ENCODE assay signal across 8 cellular contexts in the genomic region with DNA sequence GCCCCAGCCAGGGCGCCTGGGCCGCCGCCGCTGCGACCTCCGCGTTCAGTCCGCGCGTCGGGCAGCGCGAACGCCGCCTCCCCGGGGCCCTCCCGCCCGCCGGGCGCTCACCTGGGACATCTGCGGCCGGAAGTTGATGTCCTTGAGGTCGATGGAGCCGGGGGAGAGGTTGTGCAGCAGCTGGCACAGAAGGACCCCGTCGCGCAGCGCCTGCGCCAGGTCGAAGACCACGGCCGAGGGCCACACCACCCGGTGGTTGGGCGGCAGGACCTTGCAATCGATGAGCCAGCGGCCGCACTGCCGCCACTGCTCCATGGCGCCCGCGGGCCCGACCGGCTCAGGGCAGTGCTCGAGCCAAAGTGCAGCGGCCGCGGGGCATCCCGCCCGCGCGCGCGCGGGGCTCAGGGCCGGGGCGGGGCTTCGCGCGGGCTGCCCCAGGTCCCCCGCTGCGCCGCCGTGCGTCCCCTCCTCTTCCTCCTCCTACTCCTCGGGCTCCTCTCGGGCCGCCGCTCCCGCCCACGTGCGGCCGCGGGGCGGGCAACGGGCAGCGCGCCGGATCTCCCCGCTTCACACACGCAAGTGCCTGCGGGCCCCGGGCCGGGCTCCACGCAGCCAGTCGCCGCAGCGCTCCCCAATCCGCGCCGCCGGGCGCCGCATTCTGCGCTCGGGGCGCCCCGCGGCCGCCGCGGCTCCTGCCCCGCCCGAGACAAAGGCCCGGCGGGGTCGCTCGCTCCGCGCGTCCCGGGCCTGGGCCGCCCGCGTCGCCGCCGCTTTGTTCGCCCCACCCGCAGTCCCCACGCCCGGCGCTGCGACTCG. TPM values are rescaled to one million over a fixed set of nuclear protein-coding genes. Genes with fewer than 3 reads are reported as not detected.
DNase-seq lines count a peak whose midpoint lies in the region; ATAC-seq and TF ChIP-seq lines count a peak whose summit lies in the region.

A gene with protein sequence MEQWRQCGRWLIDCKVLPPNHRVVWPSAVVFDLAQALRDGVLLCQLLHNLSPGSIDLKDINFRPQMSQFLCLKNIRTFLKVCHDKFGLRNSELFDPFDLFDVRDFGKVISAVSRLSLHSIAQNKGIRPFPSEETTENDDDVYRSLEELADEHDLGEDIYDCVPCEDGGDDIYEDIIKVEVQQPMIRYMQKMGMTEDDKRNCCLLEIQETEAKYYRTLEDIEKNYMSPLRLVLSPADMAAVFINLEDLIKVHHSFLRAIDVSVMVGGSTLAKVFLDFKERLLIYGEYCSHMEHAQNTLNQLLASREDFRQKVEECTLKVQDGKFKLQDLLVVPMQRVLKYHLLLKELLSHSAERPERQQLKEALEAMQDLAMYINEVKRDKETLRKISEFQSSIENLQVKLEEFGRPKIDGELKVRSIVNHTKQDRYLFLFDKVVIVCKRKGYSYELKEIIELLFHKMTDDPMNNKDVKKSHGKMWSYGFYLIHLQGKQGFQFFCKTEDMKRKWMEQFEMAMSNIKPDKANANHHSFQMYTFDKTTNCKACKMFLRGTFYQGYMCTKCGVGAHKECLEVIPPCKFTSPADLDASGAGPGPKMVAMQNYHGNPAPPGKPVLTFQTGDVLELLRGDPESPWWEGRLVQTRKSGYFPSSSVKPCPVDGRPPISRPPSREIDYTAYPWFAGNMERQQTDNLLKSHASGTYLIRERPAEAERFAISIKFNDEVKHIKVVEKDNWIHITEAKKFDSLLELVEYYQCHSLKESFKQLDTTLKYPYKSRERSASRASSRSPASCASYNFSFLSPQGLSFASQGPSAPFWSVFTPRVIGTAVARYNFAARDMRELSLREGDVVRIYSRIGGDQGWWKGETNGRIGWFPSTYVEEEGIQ (minus strand): TSS at position 361 of the 816 bp plus-strand sequence. CDS start 46 bp downstream, at position 315.

- H3K4me1 Mint-ChIP-seq in activated T-cell treated with anti-CD3 and anti-CD28 coated beads, Interleukin-2, amount 50 U/mL, for 72 hours (ENCODE audit: low read depth) = no peaks in the 10 kb centered on the region
- peaks cover 19% of the 10 kb centered on the region for H3K4me1 Mint-ChIP-seq in nephron

- TF ChIP-seq CTCF in nephron (IDR thresholded peaks at IDR 0.05; ENCODE audit: unreplicated experiment in 3 of 3) = no peak
- TF ChIP-seq CTCF in upper lobe of right lung (IDR thresholded peaks at IDR 0.05) = no peak

- peak within 1 kb of the TSS; percentile 77 for H3K4me3 ChIP-seq in upper lobe of right lung

- H3K36me3 ChIP-seq in upper lobe of right lung = no peaks in the 10 kb centered on the region

- H3K36me3 Mint-ChIP-seq in activated T-cell treated with anti-CD3 and anti-CD28 coated beads, Interleukin-2, amount 50 U/mL, for 72 hours (ENCODE audit: insufficient read depth in 2 of 2) = no peaks in the 10 kb centered on the region
- no peaks in the 10 kb centered on the region for H3K36me3 Mint-ChIP-seq in nephron (ENCODE audit: low read depth)

- H3K27ac Mint-ChIP-seq in activated T-cell treated with anti-CD3 and anti-CD28 coated beads, Interleukin-2, amount 50 U/mL, for 72 hours = no peak within 1 kb of the TSS
- H3K27ac Mint-ChIP-seq in nephron = peak within 1 kb of the TSS in 2 of 3 experiments; percentile 56 to 93

- TF ChIP-seq POLR2A in GM18951 (IDR thresholded peaks at IDR 0.05; ENCODE audit: extremely low read depth, insufficient read depth, insufficient read length) = peak; percentile 73

- H3K9me3 ChIP-seq in upper lobe of right lung = no peaks in the 10 kb centered on the region

- in situ Hi-C loops in GM18951 (cut with MboI; ENCODE audit: low sequenced_read_pairs, unreplicated experiment) = loop anchor here (10.0 kb wide), 1 partner anchor 197 kb away; no protein-coding TSS in a partner anchor

- peaks cover 26% of the 10 kb centered on the region for H3K4me1 ChIP-seq in upper lobe of right lung

- peaks cover 17% of the 10 kb centered on the region for H3K27me3 Mint-ChIP-seq in activated T-cell treated with anti-CD3 and anti-CD28 coated beads, Interleukin-2, amount 50 U/mL, for 72 hours (ENCODE audit: low read depth)
- peaks cover 5% of the 10 kb centered on the region for H3K27me3 Mint-ChIP-seq in nephron (ENCODE audit: low read depth)

- no peaks in the 10 kb centered on the region for H3K9me3 Mint-ChIP-seq in activated T-cell treated with anti-CD3 and anti-CD28 coated beads, Interleukin-2, amount 50 U/mL, for 72 hours
- H3K9me3 Mint-ChIP-seq in nephron = no peaks in the 10 kb centered on the region

- intact Hi-C loops in upper lobe of right lung (cut with DNase I) = no loop called here

- peak within 1 kb of the TSS; percentile 69 to 72 for H3K4me3 Mint-ChIP-seq in activated T-cell treated with anti-CD3 and anti-CD28 coated beads, Interleukin-2, amount 50 U/mL, for 72 hours
- H3K4me3 Mint-ChIP-seq in nephron = peak within 1 kb of the TSS; percentile 91

- H3K27me3 ChIP-seq in upper lobe of right lung = no peaks in the 10 kb centered on the region

- DNase-seq in AML-193 (lab: John Stamatoyannopoulos, UW) = peak; percentile 38 to 64
- peak; percentile 53 to 60 for DNase-seq in NOMO-1 (lab: John Stamatoyannopoulos, UW; ENCODE audit: unreplicated experiment in 2 of 2)
- DNase-seq in activated T-cell treated with anti-CD3 and anti-CD28 coated beads, Interleukin-2, amount 50 U/mL, for 72 hours = peak; percentile 60 to 71
- DNase-seq in fibroblast of peridontal ligament (ENCODE audit: extremely low read depth) = peak; percentile 45
- peak; percentile 87 for DNase-seq in upper lobe of right lung

- H3K27ac ChIP-seq in upper lobe of right lung = peak within 1 kb of the TSS; percentile 93

- ATAC-seq in HG03103 (IDR thresholded peaks at IDR 0.05; ENCODE audit: low read depth, unreplicated experiment) (peak; percentile 36), upper lobe of right lung (peak; percentile 57)
- peak; percentile 66 to 68 for ATAC-seq in activated T-cell treated with anti-CD3 and anti-CD28 coated beads, Interleukin-2, amount 50 U/mL, for 72 hours (replicated peaks in 1 of 2)

RNA-seq across cellular contexts. Expression of the gene that starts here (rescaled TPM):
- total RNA-seq in activated T-cell treated with anti-CD3 and anti-CD28 coated beads, Interleukin-2, amount 50 U/mL, for 72 hours = 1 to 10 TPM; 4.6 to 5.1 TPM
- 34.6 TPM for total RNA-seq in upper lobe of right lung

Comparison
In these comparisons a context has a peak if more than half of its experiments do, and no peak if none do; other contexts are left out.
1. Peak in every context shown above with its lines: DNase-seq, ATAC-seq, H3K4me3 ChIP-seq and H3K27ac ChIP-seq.